Comparison of ENCODE assay signal across 24 cellular contexts in genomic region chr6:38015341-38015740, GRCh38.
A peak's percentile ranks its signal among the peaks of the same experiment; 100 is the strongest.
DNase-seq lines count a peak whose midpoint lies in the region; ATAC-seq, FAIRE-seq and TF ChIP-seq lines count a peak whose summit lies in the region.
"Had no signal": no experiment of that assay in that cellular context is flagged by ENCODE, and none has a peak within 500 bp of the region (broad histone marks: within the 10 kb centered on the region; RNA-seq: fewer than 3 reads in every experiment).

No MANE protein-coding gene starts in this region.

- H3K36me3 ChIP-seq in Panc1 (ENCODE audit: control insufficient read depth, insufficient read depth, low read length) = no peaks in the 10 kb centered on the region
- H3K36me3 ChIP-seq: BE2C, HAP-1 had no signal

- in situ Hi-C loops in Panc1 (cut with HindIII; ENCODE audit: low pct_unique_long_range_greater_than_20kb, low sequenced_read_pairs) = no loop called here

- CTCF ChIA-PET in Panc1 (lab: Charles Lee) = no interaction called here

- peak; percentile 67 for FAIRE-seq in H54 (lab: Jason Lieb, UNC)
- FAIRE-seq: A549, D721Med, GM12878, GM19239 had no signal

- BruUV-seq in Panc1 (replicated peaks; lab: Mats Ljungman, UMichigan) = TSS peak; percentile 7

- H3K4me3 ChIP-seq in Panc1 (ENCODE audit: low read depth in 2 of 2, low read length in 2 of 2) = no peak overlapping the region
- H3K4me3 ChIP-seq: A549; BLaER1 treated with 17β-estradiol and CSF1 and Interleukin-3, amounts not matched to agents 10 nM and 100 nM; GM12878; GM23338; HAP-1 had no signal

- H3K27ac ChIP-seq in Panc1 (ENCODE audit: low read length) = no peak overlapping the region
- H3K27ac ChIP-seq: A549; BLaER1 treated with 17β-estradiol and CSF1 and Interleukin-3, amounts not matched to agents 10 nM and 100 nM had no signal

- ATAC-seq in Panc1 (no peak), GM21528 (IDR thresholded peaks at IDR 0.05; ENCODE audit: low FRiP score, unreplicated experiment) (no peak)
- ATAC-seq: A549, GM12878, GM23338 had no signal

- no peaks in the 10 kb centered on the region for H3K27me3 ChIP-seq in Panc1 (ENCODE audit: control insufficient read depth, insufficient read depth, low read length)
- H3K27me3 ChIP-seq: BE2C; BLaER1 treated with 17β-estradiol and CSF1 and Interleukin-3, amounts not matched to agents 10 nM and 100 nM had no signal

- no peak for TF ChIP-seq POLR2A in H54 (IDR thresholded peaks at IDR 0.05; ENCODE audit: low read depth, low read length)

- TF ChIP-seq CTCF in Panc1 (IDR thresholded peaks at IDR 0.05) = no peak

- no peaks in the 10 kb centered on the region for H3K4me1 ChIP-seq in Panc1 (ENCODE audit: control insufficient read depth, insufficient read depth, low read length)
- H3K4me1 ChIP-seq: A549, HAP-1 had no signal

- intact Hi-C loops in Panc1 (cut with micrococcal nuclease; ENCODE audit: unreplicated experiment) = loop anchor here (10.0 kb wide), 2 partner anchors 221 to 311 kb away; no protein-coding TSS in a partner anchor

- POLR2A ChIA-PET in Panc1 (lab: Charles Lee) = no interaction called here

- peaks cover 9% of the 10 kb centered on the region; the same call in 1 of the 2 replicates for H3K9me3 ChIP-seq in Panc1 (ENCODE audit: control insufficient read depth, insufficient read depth, low read depth, low read length)
- H3K9me3 ChIP-seq: BE2C, HAP-1 had no signal

- no peak for DNase-seq in H54 (ENCODE audit: insufficient read length, low spot score)
- DNase-seq in Panc1 (ENCODE audit: low read depth, low spot score) = no peak
- peak; percentile 25 for DNase-seq in astrocyte of the hippocampus (ENCODE audit: low read depth, low spot score)
- no peak for DNase-seq in activated gamma-delta T cell treated with Interleukin-2 at 50 U/mL for 16 hours
- DNase-seq in NCI-H2081 treated with DMSO at 0.1 percent for 48 hours (lab: John Stamatoyannopoulos, UW) = no peak
- DNase-seq: 8988T; ACHN; AML-193; BE2C; CD4-positive, alpha-beta T cell; CD8-positive, alpha-beta memory T cell; DMS 273 treated with DMSO at 0.1 percent for 48 hours; DMS79; EL; GDM1; HFFc6 had no signal
